In the genomic region with DNA sequence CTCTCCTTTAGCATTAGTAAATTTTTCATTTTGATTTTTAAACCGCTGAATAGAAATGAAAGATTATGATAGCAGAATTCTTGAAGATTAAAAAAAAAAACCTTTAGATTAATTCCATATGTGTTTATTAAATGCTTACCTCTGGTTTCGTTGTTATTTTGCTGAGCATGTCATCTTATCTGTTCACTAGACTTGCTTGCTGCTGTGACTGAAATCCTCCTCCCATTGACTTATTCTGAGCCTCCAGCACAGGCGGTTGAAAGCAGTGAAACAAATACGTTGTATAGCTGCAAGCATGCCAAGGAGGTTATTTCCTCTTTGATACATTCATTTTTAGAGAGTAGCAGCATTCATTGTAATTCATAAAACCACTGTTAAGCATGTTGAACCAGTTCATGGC, we compare ENCODE assay signal across 1 cellular context.
TF ChIP-seq lines count a peak whose summit lies in the region.

A gene (minus strand): TSS at position 210 of the 400 bp plus-strand sequence. CDS start 1,278 bp downstream, outside the sequence.

TF ChIP-seq in HepG2, 621 proteins besides CTCF, POLR2A, EP300 and RAD21 (continued from another document):
- TF ChIP-seq, protein P1, sequence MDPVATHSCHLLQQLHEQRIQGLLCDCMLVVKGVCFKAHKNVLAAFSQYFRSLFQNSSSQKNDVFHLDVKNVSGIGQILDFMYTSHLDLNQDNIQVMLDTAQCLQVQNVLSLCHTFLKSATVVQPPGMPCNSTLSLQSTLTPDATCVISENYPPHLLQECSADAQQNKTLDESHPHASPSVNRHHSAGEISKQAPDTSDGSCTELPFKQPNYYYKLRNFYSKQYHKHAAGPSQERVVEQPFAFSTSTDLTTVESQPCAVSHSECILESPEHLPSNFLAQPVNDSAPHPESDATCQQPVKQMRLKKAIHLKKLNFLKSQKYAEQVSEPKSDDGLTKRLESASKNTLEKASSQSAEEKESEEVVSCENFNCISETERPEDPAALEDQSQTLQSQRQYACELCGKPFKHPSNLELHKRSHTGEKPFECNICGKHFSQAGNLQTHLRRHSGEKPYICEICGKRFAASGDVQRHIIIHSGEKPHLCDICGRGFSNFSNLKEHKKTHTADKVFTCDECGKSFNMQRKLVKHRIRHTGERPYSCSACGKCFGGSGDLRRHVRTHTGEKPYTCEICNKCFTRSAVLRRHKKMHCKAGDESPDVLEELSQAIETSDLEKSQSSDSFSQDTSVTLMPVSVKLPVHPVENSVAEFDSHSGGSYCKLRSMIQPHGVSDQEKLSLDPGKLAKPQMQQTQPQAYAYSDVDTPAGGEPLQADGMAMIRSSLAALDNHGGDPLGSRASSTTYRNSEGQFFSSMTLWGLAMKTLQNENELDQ (CRISPR knock-in tag; IDR thresholded peaks at IDR 0.05; ENCODE audit: borderline replicate concordance) = no peak
- TF ChIP-seq, protein P2, sequence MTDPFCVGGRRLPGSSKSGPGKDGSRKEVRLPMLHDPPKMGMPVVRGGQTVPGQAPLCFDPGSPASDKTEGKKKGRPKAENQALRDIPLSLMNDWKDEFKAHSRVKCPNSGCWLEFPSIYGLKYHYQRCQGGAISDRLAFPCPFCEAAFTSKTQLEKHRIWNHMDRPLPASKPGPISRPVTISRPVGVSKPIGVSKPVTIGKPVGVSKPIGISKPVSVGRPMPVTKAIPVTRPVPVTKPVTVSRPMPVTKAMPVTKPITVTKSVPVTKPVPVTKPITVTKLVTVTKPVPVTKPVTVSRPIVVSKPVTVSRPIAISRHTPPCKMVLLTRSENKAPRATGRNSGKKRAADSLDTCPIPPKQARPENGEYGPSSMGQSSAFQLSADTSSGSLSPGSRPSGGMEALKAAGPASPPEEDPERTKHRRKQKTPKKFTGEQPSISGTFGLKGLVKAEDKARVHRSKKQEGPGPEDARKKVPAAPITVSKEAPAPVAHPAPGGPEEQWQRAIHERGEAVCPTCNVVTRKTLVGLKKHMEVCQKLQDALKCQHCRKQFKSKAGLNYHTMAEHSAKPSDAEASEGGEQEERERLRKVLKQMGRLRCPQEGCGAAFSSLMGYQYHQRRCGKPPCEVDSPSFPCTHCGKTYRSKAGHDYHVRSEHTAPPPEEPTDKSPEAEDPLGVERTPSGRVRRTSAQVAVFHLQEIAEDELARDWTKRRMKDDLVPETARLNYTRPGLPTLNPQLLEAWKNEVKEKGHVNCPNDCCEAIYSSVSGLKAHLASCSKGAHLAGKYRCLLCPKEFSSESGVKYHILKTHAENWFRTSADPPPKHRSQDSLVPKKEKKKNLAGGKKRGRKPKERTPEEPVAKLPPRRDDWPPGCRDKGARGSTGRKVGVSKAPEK (CRISPR knock-in tag; IDR thresholded peaks at IDR 0.05; ENCODE audit: borderline replicate concordance) = no peak
- TF ChIP-seq ZFP41 (CRISPR knock-in tag; IDR thresholded peaks at IDR 0.05; ENCODE audit: borderline replicate concordance) (no peak), REXO4 (CRISPR knock-in tag; IDR thresholded peaks at IDR 0.05; ENCODE audit: borderline replicate concordance) (no peak), ZNF547 (CRISPR knock-in tag; IDR thresholded peaks at IDR 0.05) (no peak), ZNF160 (CRISPR knock-in tag; IDR thresholded peaks at IDR 0.05) (no peak), GATAD2A (CRISPR knock-in tag; IDR thresholded peaks at IDR 0.05) (no peak), ZMYM4 (CRISPR knock-in tag; IDR thresholded peaks at IDR 0.05) (no peak), ZNF335 (CRISPR knock-in tag; IDR thresholded peaks at IDR 0.05) (no peak)
- TF ChIP-seq, protein P3, sequence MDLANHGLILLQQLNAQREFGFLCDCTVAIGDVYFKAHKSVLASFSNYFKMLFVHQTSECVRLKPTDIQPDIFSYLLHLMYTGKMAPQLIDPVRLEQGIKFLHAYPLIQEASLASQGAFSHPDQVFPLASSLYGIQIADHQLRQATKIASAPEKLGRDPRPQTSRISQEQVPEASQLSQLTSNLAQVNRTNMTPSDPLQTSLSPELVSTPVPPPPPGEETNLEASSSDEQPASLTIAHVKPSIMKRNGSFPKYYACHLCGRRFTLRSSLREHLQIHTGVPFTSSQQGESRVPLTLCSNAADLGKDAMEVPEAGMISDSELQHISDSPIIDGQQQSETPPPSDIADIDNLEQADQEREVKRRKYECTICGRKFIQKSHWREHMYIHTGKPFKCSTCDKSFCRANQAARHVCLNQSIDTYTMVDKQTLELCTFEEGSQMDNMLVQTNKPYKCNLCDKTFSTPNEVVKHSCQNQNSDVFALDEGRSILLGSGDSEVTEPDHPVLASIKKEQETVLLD (CRISPR knock-in tag; IDR thresholded peaks at IDR 0.05; ENCODE audit: low read depth) = no peak
- TF ChIP-seq, protein P4, sequence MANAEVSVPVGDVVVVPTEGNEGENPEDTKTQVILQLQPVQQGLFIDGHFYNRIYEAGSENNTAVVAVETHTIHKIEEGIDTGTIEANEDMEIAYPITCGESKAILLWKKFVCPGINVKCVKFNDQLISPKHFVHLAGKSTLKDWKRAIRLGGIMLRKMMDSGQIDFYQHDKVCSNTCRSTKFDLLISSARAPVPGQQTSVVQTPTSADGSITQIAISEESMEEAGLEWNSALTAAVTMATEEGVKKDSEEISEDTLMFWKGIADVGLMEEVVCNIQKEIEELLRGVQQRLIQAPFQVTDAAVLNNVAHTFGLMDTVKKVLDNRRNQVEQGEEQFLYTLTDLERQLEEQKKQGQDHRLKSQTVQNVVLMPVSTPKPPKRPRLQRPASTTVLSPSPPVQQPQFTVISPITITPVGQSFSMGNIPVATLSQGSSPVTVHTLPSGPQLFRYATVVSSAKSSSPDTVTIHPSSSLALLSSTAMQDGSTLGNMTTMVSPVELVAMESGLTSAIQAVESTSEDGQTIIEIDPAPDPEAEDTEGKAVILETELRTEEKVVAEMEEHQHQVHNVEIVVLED (CRISPR knock-in tag; IDR thresholded peaks at IDR 0.05; ENCODE audit: borderline replicate concordance) = no peak
